5 cellular contexts compared by ENCODE assay signal in the genomic region with DNA sequence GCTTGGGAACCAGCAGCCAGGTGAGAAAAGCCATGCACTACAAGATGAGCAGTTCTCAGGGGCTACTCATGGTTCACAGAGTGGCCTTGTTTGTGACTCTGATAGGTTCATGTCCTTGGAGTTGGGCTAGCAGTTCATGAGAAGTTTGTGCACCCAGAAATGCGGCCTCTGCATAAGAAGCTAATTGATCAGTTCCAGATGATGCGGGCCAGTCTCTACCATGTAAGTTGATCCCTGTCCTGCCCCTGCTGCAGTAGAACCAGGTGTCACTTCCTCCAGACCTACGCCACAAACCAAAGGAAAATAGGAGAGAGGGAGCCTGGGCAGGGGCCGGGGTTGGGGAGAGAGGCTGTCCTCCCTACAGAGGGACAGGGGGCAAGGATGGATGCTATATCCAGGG.
"Had no signal": no experiment of that assay in that cellular context is flagged by ENCODE, and none has a peak within 500 bp of the region (broad histone marks: within the 10 kb centered on the region; RNA-seq: fewer than 3 reads in every experiment).

No MANE protein-coding gene starts in this region.

- H3K4me3 Mint-ChIP-seq: GM23338, H9, IgD-negative memory B cell had no signal

- H3K4me3 ChIP-seq: GM23338 had no signal

- H3K4me1 Mint-ChIP-seq: GM23338, IgD-negative memory B cell had no signal

- H3K9me3 Mint-ChIP-seq: GM23338, H9, IgD-negative memory B cell had no signal

- H3K27me3 Mint-ChIP-seq: IgD-negative memory B cell had no signal

- H3K27ac Mint-ChIP-seq: GM23338, IgD-negative memory B cell had no signal

- DNase-seq: H9, HCEC 1CT had no signal

- H3K27ac ChIP-seq: HL-60 had no signal
